Comparison of ENCODE assay signal across 1 cellular context in genomic region chr16:2233046-2233775, GRCh38.
TF ChIP-seq lines count a peak whose summit lies in the region.

No MANE protein-coding gene starts in this region.

TF ChIP-seq in HepG2, 621 proteins besides CTCF, POLR2A, EP300 and RAD21:
- TF ChIP-seq AGO2 (optimal IDR thresholded peaks at IDR 0.05; ENCODE audit: low read depth, low read length) (peak; percentile 61), GATA4 (IDR thresholded peaks at IDR 0.05; ENCODE audit: borderline replicate concordance, low read depth) (no peak)
TF ChIP-seq in HepG2: peak in this region for 1.
